Comparison of ENCODE assay signal across 19 cellular contexts in the genomic region with DNA sequence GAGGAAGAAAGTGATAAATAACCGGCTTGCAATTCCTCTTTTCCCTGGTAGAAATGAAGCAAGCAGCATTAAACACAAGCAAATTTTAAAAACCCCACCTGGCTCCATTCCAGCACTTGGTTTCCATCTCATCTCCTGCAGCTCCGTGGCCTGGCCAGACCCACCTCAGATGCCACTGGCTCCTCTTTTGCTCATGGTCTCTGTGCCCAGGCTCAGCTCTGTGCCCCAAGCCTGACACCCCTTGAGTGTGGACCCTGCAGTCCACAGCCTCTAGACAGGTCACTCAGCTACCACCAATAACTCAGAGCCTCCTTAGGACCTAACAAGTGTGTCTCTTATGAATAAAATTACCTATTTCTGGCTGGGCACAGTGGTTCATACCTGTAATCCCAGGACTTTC.
"Had no signal": no experiment of that assay in that cellular context is flagged by ENCODE, and none has a peak within 500 bp of the region (broad histone marks: within the 10 kb centered on the region; RNA-seq: fewer than 3 reads in every experiment).

No MANE protein-coding gene starts in this region.

- H3K36me3 ChIP-seq: gastrocnemius medialis, prostate gland, tibial artery had no signal

- DNase-seq: activated CD4-positive, alpha-beta T cell treated with anti-CD3 and anti-CD28 coated beads for 36 hours; activated CD4-positive, alpha-beta T cell treated with anti-CD3 and anti-CD28 coated beads, Interleukin-2, amount 50 U/mL, for 48 hours; activated gamma-delta T cell; cerebellar nuclear complex; cortex of kidney; erythroblast; gastrocnemius medialis; head of caudate nucleus; immature natural killer cell; naive B cell; right cardiac atrium; stimulated activated naive CD8-positive, alpha-beta T cell treated with anti-CD3 and anti-CD28 coated beads, Interleukin-15, Interleukin-2, amounts not matched to agents 100 U/mL and 50 U/mL, for 24 hours; substantia nigra had no signal

- H3K27me3 ChIP-seq: gastrocnemius medialis, tibial artery had no signal

- H3K9me3 ChIP-seq: gastrocnemius medialis, mucosa of descending colon, prostate gland, tibial artery had no signal

- FAIRE-seq: bronchial epithelial cell, endometrium, urothelium cell line had no signal

- H3K27ac ChIP-seq: gastrocnemius medialis, prostate gland, tibial artery had no signal

- H3K4me1 ChIP-seq: gastrocnemius medialis, prostate gland, tibial artery had no signal

- H3K4me3 ChIP-seq: gastrocnemius medialis, mucosa of descending colon, prostate gland, tibial artery had no signal
